ENCODE assay signal across 10 cellular contexts in genomic region chr12:124347805-124348658, GRCh38. TPM values are rescaled to one million over a fixed set of nuclear protein-coding genes. Genes with fewer than 3 reads are reported as not detected.
DNase-seq lines count a peak whose midpoint lies in the region; ATAC-seq and TF ChIP-seq lines count a peak whose summit lies in the region.
"Had no signal": no experiment of that assay in that cellular context is flagged by ENCODE, and none has a peak within 500 bp of the region (broad histone marks: within the 10 kb centered on the region; RNA-seq: fewer than 3 reads in every experiment).

No MANE protein-coding gene starts in this region.

- H3K27me3 ChIP-seq in mammary epithelial cell (ENCODE audit: insufficient read depth, low read length) (no peaks in the 10 kb centered on the region), transverse colon (no peaks in the 10 kb centered on the region)

- no TSS peak for BruUV-seq in MCF 10A (replicated peaks; lab: Mats Ljungman, UMichigan)
- BruUV-seq in mammary epithelial cell (replicated peaks; lab: Mats Ljungman, UMichigan) = no TSS peak

- ATAC-seq in GM19395 (IDR thresholded peaks at IDR 0.05; ENCODE audit: unreplicated experiment) (no peak), GM18907 (IDR thresholded peaks at IDR 0.05; ENCODE audit: unreplicated experiment) (no peak)
- ATAC-seq: effector memory CD8-positive, alpha-beta T cell had no signal

- no peaks in the 10 kb centered on the region for H3K9me3 ChIP-seq in mammary epithelial cell (replicated peaks; ENCODE audit: insufficient read depth, low read length)
- no peaks in the 10 kb centered on the region for H3K9me3 ChIP-seq in transverse colon

- intact Hi-C loops in MCF 10A (cut with micrococcal nuclease) (no loop called here), mammary epithelial cell (cut with micrococcal nuclease) (loop anchor here (5.0 kb wide), 1 partner anchor 424 kb away; no protein-coding TSS in a partner anchor), transverse colon (cut with DNase I; ENCODE audit: low total_unique reads) (no loop called here)

- H3K4me3 ChIP-seq in mammary epithelial cell (replicated peaks in 1 of 3; ENCODE audit: insufficient read depth in 1 of 3, low read depth in 2 of 3, low read length in 3 of 3) = no peak overlapping the region
- no peak overlapping the region for H3K4me3 ChIP-seq in transverse colon

- no peaks in the 10 kb centered on the region for H3K4me1 Mint-ChIP-seq in MCF 10A (ENCODE audit: insufficient read depth, unreplicated experiment)

- no peaks in the 10 kb centered on the region for H3K27me3 Mint-ChIP-seq in MCF 10A (ENCODE audit: insufficient read depth, unreplicated experiment)
- H3K27me3 Mint-ChIP-seq: effector memory CD8-positive, alpha-beta T cell had no signal

- H3K9me3 Mint-ChIP-seq in MCF 10A (ENCODE audit: unreplicated experiment) = no peaks in the 10 kb centered on the region
- H3K9me3 Mint-ChIP-seq: effector memory CD8-positive, alpha-beta T cell had no signal

- no peak for TF ChIP-seq EP300 in transverse colon (IDR thresholded peaks at IDR 0.05; ENCODE audit: low read depth)

- WGBS in mammary epithelial cell (ENCODE audit: low coverage, missing lambda C conversion rate) = 66% methylated on average over 17 of the region's 34 CpGs
- 85% methylated on average over 32 of the region's 34 CpGs; no CpG with 5 or more reads in 1 of the 2 donors for WGBS in transverse colon (ENCODE audit: low coverage in 1 of 2), 2 donors

- no peak overlapping the region for H3K4me2 ChIP-seq in mammary epithelial cell (ENCODE audit: insufficient read depth, low read depth, low read length)

- CTCF ChIA-PET in MCF 10A (lab: Yijun Ruan, JAX) (interaction anchor here (0.6 to 2.7 kb wide), 13 partner anchors 9 to 570 kb away, joined by 3 to 8 read pairs (median 3); no protein-coding TSS in a partner anchor), mammary epithelial cell (lab: Charles Lee; ENCODE audit: low non-redundant PET) (no interaction called here)

- dilution Hi-C loops in mammary epithelial cell (cut with HindIII; ENCODE audit: low sequenced_read_pairs) = no loop called here

- POLR2A ChIA-PET in MCF 10A (lab: Yijun Ruan, JAX) = no interaction called here

- peaks cover 61% of the 10 kb centered on the region for H3K36me3 Mint-ChIP-seq in MCF 10A (ENCODE audit: insufficient read depth, unreplicated experiment)

- H3K27ac Mint-ChIP-seq in MCF 10A (ENCODE audit: low read depth, unreplicated experiment) = no peak overlapping the region
- H3K27ac Mint-ChIP-seq: effector memory CD8-positive, alpha-beta T cell had no signal

- in situ Hi-C loops in mammary epithelial cell (cut with MboI; ENCODE audit: low sequenced_read_pairs in 2 of 2) = no loop called here
- in situ Hi-C loops in transverse colon (cut with MboI; ENCODE audit: low pct_ligation_motif_present in 1 of 4, low pct_unique_long_range_greater_than_20kb in 1 of 4, low sequenced_read_pairs in 3 of 4) = loop anchor here in 1 of 4 donors (25.0 kb wide), 1 partner anchor 414 kb away; no protein-coding TSS in a partner anchor

- H3K4me3 Mint-ChIP-seq in MCF 10A (ENCODE audit: unreplicated experiment) = no peak overlapping the region
- H3K4me3 Mint-ChIP-seq: effector memory CD8-positive, alpha-beta T cell had no signal

- TF ChIP-seq CTCF in MCF 10A (IDR thresholded peaks at IDR 0.05; ENCODE audit: unreplicated experiment) (peak; percentile 60), mammary epithelial cell (conservative IDR thresholded peaks at IDR 0.05 in 1 of 2, IDR thresholded peaks at IDR 0.05 in 1 of 2; ENCODE audit: extremely low read depth in 1 of 2, insufficient read depth in 1 of 2, low read depth in 1 of 2, low read length in 2 of 2) (peak in 1 of 2 donors; percentile 50), transverse colon (IDR thresholded peaks at IDR 0.05) (peak; percentile 46 to 53 (median 52))

- H3K36me3 ChIP-seq in mammary epithelial cell (ENCODE audit: insufficient read depth, low read length) (peaks cover 13% of the 10 kb centered on the region), transverse colon (peaks cover 0 to 47% (median 25%) of the 10 kb centered on the region in 4 donors)

- H3K27ac ChIP-seq in mammary epithelial cell (ENCODE audit: insufficient read depth, low read depth, low read length) (no peak overlapping the region), transverse colon (no peak overlapping the region)

- no peaks in the 10 kb centered on the region for H4K20me1 ChIP-seq in mammary epithelial cell (ENCODE audit: insufficient read depth, low read length)

- H3K4me1 ChIP-seq in mammary epithelial cell (ENCODE audit: insufficient read depth, low read length) (no peaks in the 10 kb centered on the region), transverse colon (peaks cover 6 to 10% (median 8%) of the 10 kb centered on the region in 4 donors)

- H3K79me2 ChIP-seq in mammary epithelial cell (ENCODE audit: insufficient read depth, low read length) = no peaks in the 10 kb centered on the region

- H2AFZ ChIP-seq in mammary epithelial cell (ENCODE audit: low read depth, low read length) = no peak overlapping the region

- H3K9ac ChIP-seq in mammary epithelial cell (ENCODE audit: insufficient read depth, low read length) = no peak overlapping the region

- no peak for DNase-seq in MCF 10A (ENCODE audit: unreplicated experiment)
- DNase-seq in mammary epithelial cell = no peak
- DNase-seq in activated CD8-positive, alpha-beta memory T cell treated with anti-CD3 and anti-CD28 coated beads, Interleukin-2, amount 50 U/mL, for 4 hours = peak; percentile 44
- DNase-seq in iPS-NIHi7 (ENCODE audit: extremely low spot score) = peak; percentile 54
- no peak for DNase-seq in transverse colon
- no peak for DNase-seq in central memory CD4-positive, alpha-beta T cell
- DNase-seq: NCI-H187 treated with DMSO at 0.1 percent for 48 hours had no signal

- TF ChIP-seq POLR2A in transverse colon (IDR thresholded peaks at IDR 0.05) = no peak

RNA-seq across cellular contexts. Expression of gene RFLNA, which starts 53.1 kb away (rescaled TPM):
- total RNA-seq in MCF 10A (2022) = not detected in 2 replicates
- 1 to 10 TPM in 1 of 2 donors, not detected in 1; 4.5 TPM for total RNA-seq in mammary epithelial cell
- polyA plus RNA-seq in mammary epithelial cell = 0.20 TPM
- polyA minus RNA-seq in mammary epithelial cell = not detected
- total RNA-seq in transverse colon = 10 to 100 TPM; 19.1 to 53.8 (median 30.7) TPM

Comparison
In these comparisons a context has a peak if more than half of its experiments do, and no peak if none do; other contexts are left out.
1. DNase-seq: peak in activated CD8-positive, alpha-beta memory T cell treated with anti-CD3 and anti-CD28 coated beads, Interleukin-2, amount 50 U/mL, for 4 hours (single experiment) and iPS-NIHi7 (single experiment); none in MCF 10A (single experiment), mammary epithelial cell (single experiment), transverse colon (single experiment) and central memory CD4-positive, alpha-beta T cell (single experiment).